In genomic region chr19:32914879-32915278, GRCh38 we compare ENCODE assay signal across 19 cellular contexts. TPM values are rescaled to one million over a fixed set of nuclear protein-coding genes. Genes with fewer than 3 reads are reported as not detected.
DNase-seq lines count a peak whose midpoint lies in the region; ATAC-seq and TF ChIP-seq lines count a peak whose summit lies in the region.
"Had no signal": no experiment of that assay in that cellular context is flagged by ENCODE, and none has a peak within 500 bp of the region (broad histone marks: within the 10 kb centered on the region; RNA-seq: fewer than 3 reads in every experiment).

No MANE protein-coding gene starts in this region.

- no peaks in the 10 kb centered on the region for H3K4me1 Mint-ChIP-seq in endothelial cell (ENCODE audit: unreplicated experiment)

- H3K4me3 ChIP-seq in AG10803 (ENCODE audit: low read length) (no peak overlapping the region), HEK293 (ENCODE audit: low read depth, low read length) (no peak overlapping the region), epithelial cell of esophagus (ENCODE audit: low read length) (no peak overlapping the region), thyroid gland (replicated peaks in 1 of 3) (no peak overlapping the region)
- H3K4me3 ChIP-seq: MG63, SJCRH30 had no signal

- H3K9me3 Mint-ChIP-seq in endothelial cell (ENCODE audit: unreplicated experiment): no peaks in the 10 kb centered on the region
- H3K9me3 Mint-ChIP-seq: CD14-positive monocyte; T-helper 1 cell treated with Interleukin-12 subunit alpha and Interleukin-12 subunit beta and Interleukin-4 antibody, amounts not matched to agents 30 μg/mL and 1 μg/mL, for 36 hours had no signal

- POLR2A ChIA-PET in HEK293 (lab: Yijun Ruan, JAX): interaction anchor here (0.7 kb wide), 1 partner anchor 224 kb away, joined by 3 read pairs; the partner anchor contains the start of gene NUDT19

- H3K4me3 Mint-ChIP-seq in endothelial cell (ENCODE audit: unreplicated experiment): no peak overlapping the region
- H3K4me3 Mint-ChIP-seq: CD14-positive monocyte; T-helper 1 cell treated with Interleukin-12 subunit alpha and Interleukin-12 subunit beta and Interleukin-4 antibody, amounts not matched to agents 30 μg/mL and 1 μg/mL, for 36 hours had no signal

- H3K4me1 ChIP-seq in HEK293 (ENCODE audit: control insufficient read depth, insufficient read depth, low read length) (no peaks in the 10 kb centered on the region), thyroid gland (no peaks in the 10 kb centered on the region)
- H3K4me1 ChIP-seq: SJCRH30 had no signal

- TF ChIP-seq POLR2A in thyroid gland (IDR thresholded peaks at IDR 0.05): no peak

- WGBS in thyroid gland, 2 donors: 57 to 99% methylated on average over 5 of the region's 5 CpGs

- H3K27me3 ChIP-seq in thyroid gland: no peaks in the 10 kb centered on the region
- H3K27me3 ChIP-seq: MG63, SJCRH30 had no signal

- CTCF ChIA-PET in HEK293 (lab: Yijun Ruan, JAX): interaction anchor here (0.7 kb wide), 1 partner anchor 89 kb away, joined by 3 read pairs; no protein-coding TSS in a partner anchor

- no peaks in the 10 kb centered on the region for H3K9me3 ChIP-seq in HEK293 (ENCODE audit: control insufficient read depth, insufficient read depth, low read depth, low read length)
- H3K9me3 ChIP-seq in thyroid gland: no peaks in the 10 kb centered on the region
- H3K9me3 ChIP-seq: MG63, SJCRH30 had no signal

- peaks cover 23 to 61% of the 10 kb centered on the region in 2 experiments for H3K36me3 ChIP-seq in HEK293 (ENCODE audit: control insufficient read depth in 2 of 2, insufficient read depth in 1 of 2, low read length in 2 of 2)
- H3K36me3 ChIP-seq in thyroid gland: peaks cover 5 to 12% of the 10 kb centered on the region in 2 donors

- H3K27ac ChIP-seq in HEK293 (ENCODE audit: extremely low read depth, low read depth, low read length): no peak overlapping the region
- no peak overlapping the region for H3K27ac ChIP-seq in thyroid gland
- H3K27ac ChIP-seq: SJCRH30 had no signal

- DNase-seq in AG10803 (ENCODE audit: low read depth) (peak; percentile 1), NCI-H446 treated with DMSO at 0.1 percent for 48 hours (lab: John Stamatoyannopoulos, UW) (peak; percentile 43), epithelial cell of esophagus (ENCODE audit: low read depth) (peak; percentile 8), endothelial cell (ENCODE audit: low spot score) (no peak), thyroid gland (no peak)
- DNase-seq in activated CD4-positive, alpha-beta T cell treated with anti-CD3 and anti-CD28 coated beads, Interleukin-2, amount 50 U/mL, for 1 hour: no peak
- DNase-seq: GDM1, KG1, MG63, NCI-H1105 treated with DMSO at 0.1 percent for 48 hours, NCI-H2081 treated with DMSO at 0.1 percent for 48 hours, NCI-H510A, NCI-H748 treated with DMSO at 0.1 percent for 48 hours had no signal

- H3K27ac Mint-ChIP-seq in endothelial cell (ENCODE audit: unreplicated experiment): no peak overlapping the region
- H3K27ac Mint-ChIP-seq: T-helper 1 cell treated with Interleukin-12 subunit alpha and Interleukin-12 subunit beta and Interleukin-4 antibody, amounts not matched to agents 30 μg/mL and 1 μg/mL, for 36 hours had no signal

- no peaks in the 10 kb centered on the region for H3K27me3 Mint-ChIP-seq in endothelial cell (ENCODE audit: unreplicated experiment)

- peaks cover 12% of the 10 kb centered on the region for H3K36me3 Mint-ChIP-seq in endothelial cell (ENCODE audit: low read depth, unreplicated experiment)

- intact Hi-C loops in thyroid gland (cut with DNase I): no loop called here

- TF ChIP-seq CTCF in AG10803 (conservative IDR thresholded peaks at IDR 0.05; ENCODE audit: low read length): no peak
- TF ChIP-seq CTCF in HEK293 (tag by site-specific recombination; IDR thresholded peaks at IDR 0.05): no peak
- TF ChIP-seq CTCF in epithelial cell of esophagus (IDR thresholded peaks at IDR 0.05; ENCODE audit: insufficient read depth, low read depth, low read length, missing control alignments): no peak
- no peak for TF ChIP-seq CTCF in endothelial cell (IDR thresholded peaks at IDR 0.05; ENCODE audit: unreplicated experiment)
- no peak for TF ChIP-seq CTCF in thyroid gland (IDR thresholded peaks at IDR 0.05)

- ATAC-seq in HG02763 (IDR thresholded peaks at IDR 0.05; ENCODE audit: unreplicated experiment): no peak

TF ChIP-seq in HEK293, 187 proteins besides CTCF, POLR2A, EP300 and RAD21:
- 0 out of 2 replicates have a peak, but pooled peaks have one; percentile 10 for TF ChIP-seq FEZF1 (tag by site-specific recombination; IDR thresholded peaks at IDR 0.05)
- TF ChIP-seq SP2 (tag by site-specific recombination; IDR thresholded peaks at IDR 0.05): no peak

RNA-seq across cellular contexts. Expression of gene SLC7A9, which starts 45.3 kb away (rescaled TPM):
- total RNA-seq in endothelial cell (ENCODE audit: unreplicated experiment) (0.46 TPM), thyroid gland (1 to 10 TPM in 1 of 4 donors, under 1 TPM in 2, not detected in 1; 0.67 to 2.1 (median 0.67) TPM)
- total RNA-seq: H1, SJCRH30 had no signal

RNA-seq across cellular contexts. Expression of gene CEP89, which starts 56.9 kb away (rescaled TPM):
- total RNA-seq in endothelial cell (ENCODE audit: unreplicated experiment) (34.3 TPM), thyroid gland (10 to 100 TPM; 18.5 to 24.7 (median 19.4) TPM)

RNA-seq across cellular contexts. Expression of gene FAAP24, which starts 57.2 kb away (rescaled TPM):
- total RNA-seq in endothelial cell (ENCODE audit: unreplicated experiment) (2.8 TPM), thyroid gland (1 to 10 TPM in 2 of 4 donors, under 1 TPM in 2; 0.40 to 1.7 (median 0.94) TPM)

Comparison
In these comparisons a context has a peak if more than half of its experiments do, and no peak if none do; other contexts are left out.
1. DNase-seq: peak in AG10803 (single experiment), NCI-H446 treated with DMSO at 0.1 percent for 48 hours (single experiment) and epithelial cell of esophagus (single experiment); none in activated CD4-positive, alpha-beta T cell treated with anti-CD3 and anti-CD28 coated beads, Interleukin-2, amount 50 U/mL, for 1 hour (single experiment), endothelial cell (single experiment) and thyroid gland (0 of 2).